In genomic region chr3:183360971-183361624, GRCh38 we compare ENCODE assay signal across 1 cellular context.
TF ChIP-seq lines count a peak whose summit lies in the region.

No MANE protein-coding gene starts in this region.

TF ChIP-seq in K562, 482 proteins besides CTCF, POLR2A, EP300 and RAD21 (continued from another document and continues in another):
- peak in 1 of 2 experiments; percentile 61 for TF ChIP-seq AFF1 (IDR thresholded peaks at IDR 0.05; ENCODE audit: low read depth in 1 of 2, partially characterized antibody in 2 of 2)
- peak; percentile 89 for TF ChIP-seq NCOR1 (IDR thresholded peaks at IDR 0.05)
- peak; percentile 67 for TF ChIP-seq LEF1 (IDR thresholded peaks at IDR 0.05)
- TF ChIP-seq, protein P1, sequence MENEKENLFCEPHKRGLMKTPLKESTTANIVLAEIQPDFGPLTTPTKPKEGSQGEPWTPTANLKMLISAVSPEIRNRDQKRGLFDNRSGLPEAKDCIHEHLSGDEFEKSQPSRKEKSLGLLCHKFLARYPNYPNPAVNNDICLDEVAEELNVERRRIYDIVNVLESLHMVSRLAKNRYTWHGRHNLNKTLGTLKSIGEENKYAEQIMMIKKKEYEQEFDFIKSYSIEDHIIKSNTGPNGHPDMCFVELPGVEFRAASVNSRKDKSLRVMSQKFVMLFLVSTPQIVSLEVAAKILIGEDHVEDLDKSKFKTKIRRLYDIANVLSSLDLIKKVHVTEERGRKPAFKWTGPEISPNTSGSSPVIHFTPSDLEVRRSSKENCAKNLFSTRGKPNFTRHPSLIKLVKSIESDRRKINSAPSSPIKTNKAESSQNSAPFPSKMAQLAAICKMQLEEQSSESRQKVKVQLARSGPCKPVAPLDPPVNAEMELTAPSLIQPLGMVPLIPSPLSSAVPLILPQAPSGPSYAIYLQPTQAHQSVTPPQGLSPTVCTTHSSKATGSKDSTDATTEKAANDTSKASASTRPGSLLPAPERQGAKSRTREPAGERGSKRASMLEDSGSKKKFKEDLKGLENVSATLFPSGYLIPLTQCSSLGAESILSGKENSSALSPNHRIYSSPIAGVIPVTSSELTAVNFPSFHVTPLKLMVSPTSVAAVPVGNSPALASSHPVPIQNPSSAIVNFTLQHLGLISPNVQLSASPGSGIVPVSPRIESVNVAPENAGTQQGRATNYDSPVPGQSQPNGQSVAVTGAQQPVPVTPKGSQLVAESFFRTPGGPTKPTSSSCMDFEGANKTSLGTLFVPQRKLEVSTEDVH (IDR thresholded peaks at IDR 0.05; ENCODE audit: low read depth, partially characterized antibody), result peak; percentile 19
- TF ChIP-seq EWSR1 (IDR thresholded peaks at IDR 0.05; ENCODE audit: borderline replicate concordance, low read depth, partially characterized antibody), result no peak
- TF ChIP-seq ZNF174 (CRISPR knock-in tag; IDR thresholded peaks at IDR 0.05), result no peak
- no peak for TF ChIP-seq ZNF280B (CRISPR knock-in tag; IDR thresholded peaks at IDR 0.05)
- no peak for TF ChIP-seq BRF1 (IDR thresholded peaks at IDR 0.05; ENCODE audit: borderline replicate concordance, extremely low read depth, insufficient read length)
- no peak for TF ChIP-seq XRCC5 (IDR thresholded peaks at IDR 0.05; ENCODE audit: low read depth, low read length)
- no peak for TF ChIP-seq BACH1 (tag; IDR thresholded peaks at IDR 0.05)
- no peak for TF ChIP-seq HDAC8 (tag; IDR thresholded peaks at IDR 0.05)
- TF ChIP-seq KLF10 (CRISPR knock-in tag; IDR thresholded peaks at IDR 0.05), result no peak
- TF ChIP-seq C11orf30 (IDR thresholded peaks at IDR 0.05; ENCODE audit: low read depth), result no peak
- no peak for TF ChIP-seq PTRF (tag; IDR thresholded peaks at IDR 0.05)
- TF ChIP-seq GATAD2B (IDR thresholded peaks at IDR 0.05; ENCODE audit: borderline replicate concordance), result peak; percentile 79; the same call in 1 of the 2 replicates
- TF ChIP-seq EHMT2 (IDR thresholded peaks at IDR 0.05), result peak; percentile 29; the same call in 1 of the 2 replicates
- no peak for TF ChIP-seq GABPB2 (CRISPR knock-in tag; conservative IDR thresholded peaks at IDR 0.05)
- no peak for TF ChIP-seq HMGN3 (IDR thresholded peaks at IDR 0.05; ENCODE audit: borderline replicate concordance, extremely low read depth, insufficient read length, low read depth, low read length)
- TF ChIP-seq PKNOX1 (IDR thresholded peaks at IDR 0.05), result peak; percentile 37; the same call in 1 of the 2 replicates
- no peak for TF ChIP-seq NCOA6 (IDR thresholded peaks at IDR 0.05)
- TF ChIP-seq GTF2F1 (IDR thresholded peaks at IDR 0.05; ENCODE audit: low read depth, low read length), result no peak
- TF ChIP-seq ZKSCAN8 (CRISPR knock-in tag; IDR thresholded peaks at IDR 0.05), result 0 out of 2 replicates have a peak, but pooled peaks have one; percentile 39
- no peak for TF ChIP-seq ZFPM2 (CRISPR knock-in tag; IDR thresholded peaks at IDR 0.05)
- no peak for TF ChIP-seq TRIM28 (IDR thresholded peaks at IDR 0.05)
- TF ChIP-seq MCM3 (IDR thresholded peaks at IDR 0.05), result no peak
- TF ChIP-seq TBP (optimal IDR thresholded peaks at IDR 0.05; ENCODE audit: low read depth, low read length), result no peak
- 0 out of 2 replicates have a peak, but pooled peaks have one; percentile 48 for TF ChIP-seq ZNF589 (CRISPR knock-in tag; IDR thresholded peaks at IDR 0.05; ENCODE audit: low read depth)
- TF ChIP-seq ADNP (tag; IDR thresholded peaks at IDR 0.05), result peak; percentile 56; the same call in 1 of the 2 replicates
- TF ChIP-seq ZNF586 (CRISPR knock-in tag; conservative IDR thresholded peaks at IDR 0.05), result no peak
- peak; percentile 12; the same call in 1 of the 2 replicates for TF ChIP-seq ZNF384 (IDR thresholded peaks at IDR 0.05; ENCODE audit: low read depth, low read length)
- TF ChIP-seq, protein P2, sequence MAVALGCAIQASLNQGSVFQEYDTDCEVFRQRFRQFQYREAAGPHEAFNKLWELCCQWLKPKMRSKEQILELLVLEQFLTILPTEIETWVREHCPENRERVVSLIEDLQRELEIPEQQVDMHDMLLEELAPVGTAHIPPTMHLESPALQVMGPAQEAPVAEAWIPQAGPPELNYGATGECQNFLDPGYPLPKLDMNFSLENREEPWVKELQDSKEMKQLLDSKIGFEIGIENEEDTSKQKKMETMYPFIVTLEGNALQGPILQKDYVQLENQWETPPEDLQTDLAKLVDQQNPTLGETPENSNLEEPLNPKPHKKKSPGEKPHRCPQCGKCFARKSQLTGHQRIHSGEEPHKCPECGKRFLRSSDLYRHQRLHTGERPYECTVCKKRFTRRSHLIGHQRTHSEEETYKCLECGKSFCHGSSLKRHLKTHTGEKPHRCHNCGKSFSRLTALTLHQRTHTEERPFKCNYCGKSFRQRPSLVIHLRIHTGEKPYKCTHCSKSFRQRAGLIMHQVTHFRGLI (CRISPR knock-in tag; IDR thresholded peaks at IDR 0.05), result no peak
- TF ChIP-seq, protein P3, sequence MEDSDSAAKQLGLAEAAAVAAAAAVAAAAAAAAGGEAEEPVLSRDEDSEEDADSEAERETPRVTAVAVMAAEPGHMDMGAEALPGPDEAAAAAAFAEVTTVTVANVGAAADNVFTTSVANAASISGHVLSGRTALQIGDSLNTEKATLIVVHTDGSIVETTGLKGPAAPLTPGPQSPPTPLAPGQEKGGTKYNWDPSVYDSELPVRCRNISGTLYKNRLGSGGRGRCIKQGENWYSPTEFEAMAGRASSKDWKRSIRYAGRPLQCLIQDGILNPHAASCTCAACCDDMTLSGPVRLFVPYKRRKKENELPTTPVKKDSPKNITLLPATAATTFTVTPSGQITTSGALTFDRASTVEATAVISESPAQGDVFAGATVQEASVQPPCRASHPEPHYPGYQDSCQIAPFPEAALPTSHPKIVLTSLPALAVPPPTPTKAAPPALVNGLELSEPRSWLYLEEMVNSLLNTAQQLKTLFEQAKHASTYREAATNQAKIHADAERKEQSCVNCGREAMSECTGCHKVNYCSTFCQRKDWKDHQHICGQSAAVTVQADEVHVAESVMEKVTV (CRISPR knock-in tag; IDR thresholded peaks at IDR 0.05), result no peak
- no peak for TF ChIP-seq NFXL1 (CRISPR knock-in tag; IDR thresholded peaks at IDR 0.05)
- TF ChIP-seq, protein P4, sequence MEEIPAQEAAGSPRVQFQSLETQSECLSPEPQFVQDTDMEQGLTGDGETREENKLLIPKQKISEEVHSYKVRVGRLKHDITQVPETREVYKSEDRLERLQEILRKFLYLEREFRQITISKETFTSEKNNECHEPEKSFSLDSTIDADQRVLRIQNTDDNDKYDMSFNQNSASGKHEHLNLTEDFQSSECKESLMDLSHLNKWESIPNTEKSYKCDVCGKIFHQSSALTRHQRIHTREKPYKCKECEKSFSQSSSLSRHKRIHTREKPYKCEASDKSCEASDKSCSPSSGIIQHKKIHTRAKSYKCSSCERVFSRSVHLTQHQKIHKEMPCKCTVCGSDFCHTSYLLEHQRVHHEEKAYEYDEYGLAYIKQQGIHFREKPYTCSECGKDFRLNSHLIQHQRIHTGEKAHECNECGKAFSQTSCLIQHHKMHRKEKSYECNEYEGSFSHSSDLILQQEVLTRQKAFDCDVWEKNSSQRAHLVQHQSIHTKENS (CRISPR knock-in tag; IDR thresholded peaks at IDR 0.05), result no peak
- TF ChIP-seq SRSF1 (IDR thresholded peaks at IDR 0.05; ENCODE audit: low read depth, low read length), result no peak
- TF ChIP-seq, protein P5, sequence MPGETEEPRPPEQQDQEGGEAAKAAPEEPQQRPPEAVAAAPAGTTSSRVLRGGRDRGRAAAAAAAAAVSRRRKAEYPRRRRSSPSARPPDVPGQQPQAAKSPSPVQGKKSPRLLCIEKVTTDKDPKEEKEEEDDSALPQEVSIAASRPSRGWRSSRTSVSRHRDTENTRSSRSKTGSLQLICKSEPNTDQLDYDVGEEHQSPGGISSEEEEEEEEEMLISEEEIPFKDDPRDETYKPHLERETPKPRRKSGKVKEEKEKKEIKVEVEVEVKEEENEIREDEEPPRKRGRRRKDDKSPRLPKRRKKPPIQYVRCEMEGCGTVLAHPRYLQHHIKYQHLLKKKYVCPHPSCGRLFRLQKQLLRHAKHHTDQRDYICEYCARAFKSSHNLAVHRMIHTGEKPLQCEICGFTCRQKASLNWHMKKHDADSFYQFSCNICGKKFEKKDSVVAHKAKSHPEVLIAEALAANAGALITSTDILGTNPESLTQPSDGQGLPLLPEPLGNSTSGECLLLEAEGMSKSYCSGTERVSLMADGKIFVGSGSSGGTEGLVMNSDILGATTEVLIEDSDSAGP (CRISPR knock-in tag; IDR thresholded peaks at IDR 0.05), result no peak
- peak; percentile 91 for TF ChIP-seq CBFA2T2 (conservative IDR thresholded peaks at IDR 0.05)
- TF ChIP-seq CHD4 (IDR thresholded peaks at IDR 0.05; ENCODE audit: insufficient read depth, insufficient replicate concordance, low read depth, low read length, poor library complexity, severe bottlenecking), result no peak
- TF ChIP-seq ZNF77 (CRISPR knock-in tag; IDR thresholded peaks at IDR 0.05), result no peak
- TF ChIP-seq ZBTB12 (CRISPR knock-in tag; IDR thresholded peaks at IDR 0.05), result no peak
- TF ChIP-seq ZNF277 (CRISPR knock-in tag; IDR thresholded peaks at IDR 0.05; ENCODE audit: borderline replicate concordance), result no peak
